ENCODE assay signal across 8 cellular contexts in genomic region chr19:45885556-45886426, GRCh38. TPM values are rescaled to one million over a fixed set of nuclear protein-coding genes. Genes with fewer than 3 reads are reported as not detected.
DNase-seq lines count a peak whose midpoint lies in the region; TF ChIP-seq lines count a peak whose summit lies in the region.

Gene IRF2BP1 (minus strand): TSS chr19:45886141. CDS start chr19:45885774, 367 bp downstream.

- H3K4me3 Mint-ChIP-seq in nephron, result peak within 1 kb of the TSS; percentile 94 to 97 (median 95)

- H3K4me3 ChIP-seq in fibroblast of pulmonary artery (replicated peaks; ENCODE audit: low read depth, low read length), result peak within 1 kb of the TSS; percentile 70

- peak; percentile 82 for DNase-seq in DMS79 (lab: John Stamatoyannopoulos, UW)
- peak; percentile 82 for DNase-seq in GOT3 (lab: John Stamatoyannopoulos, UW)
- DNase-seq in M059J (ENCODE audit: low read depth), result peak; percentile 92
- DNase-seq in SHP77 (lab: John Stamatoyannopoulos, UW), result peak; percentile 64 to 88
- DNase-seq in activated T-helper 9 cell treated with anti-CD3 and anti-CD28 coated beads, Interleukin-2, amount 50 U/mL, for 16 hours (ENCODE audit: low read depth), result peak; percentile 81
- peak; percentile 94 for DNase-seq in fibroblast of pulmonary artery (ENCODE audit: low read depth)
- DNase-seq in stimulated activated naive CD4-positive, alpha-beta T cell treated with Interleukin-2 at 50 U/mL for 16 hours (lab: John Stamatoyannopoulos, UW), result peak; percentile 88

- H3K27me3 Mint-ChIP-seq in nephron (ENCODE audit: low read depth), result peaks cover 3% of the 10 kb centered on the region

- TF ChIP-seq CTCF in fibroblast of pulmonary artery (IDR thresholded peaks at IDR 0.05; ENCODE audit: low read length, missing control alignments) (no peak), nephron (IDR thresholded peaks at IDR 0.05; ENCODE audit: unreplicated experiment in 3 of 3) (no peak)

- H3K9me3 Mint-ChIP-seq in nephron, result no peaks in the 10 kb centered on the region

- H3K36me3 Mint-ChIP-seq in nephron (ENCODE audit: low read depth), result peaks cover 9% of the 10 kb centered on the region

- H3K27ac Mint-ChIP-seq in nephron, result peak within 1 kb of the TSS; percentile 92 to 94 (median 93)

- peaks cover 33% of the 10 kb centered on the region for H3K4me1 Mint-ChIP-seq in nephron

RNA-seq across cellular contexts. Expression of gene IRF2BP1, which starts in this region (rescaled TPM):
- total RNA-seq in M059J (2014; rRNA removed; shearing (Covaris generic)), result 10.7 and 29.4 TPM in 2 replicates

Comparison
In these comparisons a context has a peak if more than half of its experiments do, and no peak if none do; other contexts are left out.
1. Peak in every context shown above with its lines: DNase-seq and H3K4me3 ChIP-seq.